16 cellular contexts compared by ENCODE assay signal in genomic region chr11:95584589-95584988, GRCh38.
DNase-seq lines count a peak whose midpoint lies in the region; ATAC-seq lines count a peak whose summit lies in the region.
"Had no signal": no experiment of that assay in that cellular context is flagged by ENCODE, and none has a peak within 500 bp of the region (broad histone marks: within the 10 kb centered on the region; RNA-seq: fewer than 3 reads in every experiment).

No MANE protein-coding gene starts in this region.

- H2BK120ac ChIP-seq in mesenchymal stem cell (ENCODE audit: low read depth, low read length), result no peak overlapping the region

- H2AK5ac ChIP-seq in mesenchymal stem cell (ENCODE audit: low read length, severe bottlenecking), result no peak overlapping the region

- no peak overlapping the region for H2BK12ac ChIP-seq in mesenchymal stem cell (ENCODE audit: low read length in 2 of 2)

- H3K36me3 Mint-ChIP-seq in naive thymus-derived CD8-positive, alpha-beta T cell, result peaks cover 0 to 1% (median 0%) of the 10 kb centered on the region in 3 donors

- no peak overlapping the region for H3K4me3 ChIP-seq in mesenchymal stem cell (ENCODE audit: insufficient read depth in 1 of 2, low read depth in 1 of 2, low read length in 2 of 2)
- H3K4me3 ChIP-seq: A549, gastrocnemius medialis had no signal

- H3K23ac ChIP-seq in mesenchymal stem cell (ENCODE audit: low read length in 2 of 2), result no peak overlapping the region

- H3K27me3 Mint-ChIP-seq in naive thymus-derived CD8-positive, alpha-beta T cell, result no peaks in the 10 kb centered on the region
- H3K27me3 Mint-ChIP-seq: activated CD4-positive, alpha-beta T cell treated with anti-CD3 and anti-CD28 coated beads, Interleukin-2, amount 10 ng/mL, durations not matched to agents 7 days and 5 days; activated naive CD8-positive, alpha-beta T cell treated with anti-CD3 and anti-CD28 coated beads, Interleukin-2, amount 10 ng/mL, durations not matched to agents 7 days and 5 days had no signal

- H3K9me3 Mint-ChIP-seq in naive thymus-derived CD8-positive, alpha-beta T cell, result peaks cover 0 to 6% (median 0%) of the 10 kb centered on the region in 9 donors

- H3K4ac ChIP-seq in mesenchymal stem cell (ENCODE audit: low read depth in 1 of 2, low read length in 2 of 2), result no peak overlapping the region

- 89% methylated on average over 1 of the region's 2 CpGs for WGBS in mesenchymal stem cell

- H3K14ac ChIP-seq in mesenchymal stem cell (ENCODE audit: low read length in 2 of 2), result no peak overlapping the region

- H3K9ac ChIP-seq in mesenchymal stem cell (ENCODE audit: low read length), result peak overlapping the region; percentile 5

- no peak for DNase-seq in activated CD4-positive, CD25-positive, alpha-beta regulatory T cell (lab: John Stamatoyannopoulos, UW)
- no peak for DNase-seq in mesenchymal stem cell
- no peak for DNase-seq in cerebellar cortex (ENCODE audit: low spot score)
- DNase-seq in naive thymus-derived CD8-positive, alpha-beta T cell, result no peak
- DNase-seq: activated CD4-positive, alpha-beta T cell treated with anti-CD3 and anti-CD28 coated beads, Interleukin-2, amount 10 ng/mL, durations not matched to agents 7 days and 5 days; activated naive CD8-positive, alpha-beta T cell treated with anti-CD3 and anti-CD28 coated beads, Interleukin-2, amount 10 ng/mL, durations not matched to agents 7 days and 5 days; dermis blood vessel endothelial cell; DMS79 treated with DMSO at 0.1 percent for 48 hours; gastrocnemius medialis; left cardiac atrium; NCI-H524 treated with DMSO at 0.1 percent for 48 hours had no signal

- no peak overlapping the region for H3K4me2 ChIP-seq in mesenchymal stem cell (ENCODE audit: low read length, poor library complexity, severe bottlenecking)
- H3K4me2 ChIP-seq: A549 had no signal

- H3K9me3 ChIP-seq in mesenchymal stem cell (ENCODE audit: control insufficient read depth, low read length), result no peaks in the 10 kb centered on the region
- H3K9me3 ChIP-seq: A549, gastrocnemius medialis had no signal

- no peak overlapping the region for H2BK5ac ChIP-seq in mesenchymal stem cell (ENCODE audit: low read depth, low read length, poor library complexity, severe bottlenecking)

- peaks cover 0 to 5% (median 3%) of the 10 kb centered on the region in 4 donors for H3K4me1 Mint-ChIP-seq in naive thymus-derived CD8-positive, alpha-beta T cell

- no peak overlapping the region for H4K91ac ChIP-seq in mesenchymal stem cell (ENCODE audit: low read length)

- H3K4me3 Mint-ChIP-seq in naive thymus-derived CD8-positive, alpha-beta T cell, result no peak overlapping the region
- H3K4me3 Mint-ChIP-seq: activated CD4-positive, alpha-beta T cell treated with anti-CD3 and anti-CD28 coated beads, Interleukin-2, amount 10 ng/mL, durations not matched to agents 7 days and 5 days; activated naive CD8-positive, alpha-beta T cell treated with anti-CD3 and anti-CD28 coated beads, Interleukin-2, amount 10 ng/mL, durations not matched to agents 7 days and 5 days had no signal

- peak; percentile 49 to 62 for ATAC-seq in activated CD4-positive, CD25-positive, alpha-beta regulatory T cell treated with anti-CD3 and anti-CD28 coated beads, Interleukin-2, amount 50 U/mL, for 24 hours
- peak; percentile 73 for ATAC-seq in GM21526 (IDR thresholded peaks at IDR 0.05; ENCODE audit: low FRiP score, unreplicated experiment)
- ATAC-seq in HG03565 (IDR thresholded peaks at IDR 0.05; ENCODE audit: unreplicated experiment), result peak; percentile 66
- no peak for ATAC-seq in naive thymus-derived CD8-positive, alpha-beta T cell
- no peak for ATAC-seq in GM19324 (IDR thresholded peaks at IDR 0.05; ENCODE audit: low FRiP score, unreplicated experiment)
- ATAC-seq: A549, gastrocnemius medialis had no signal

- H3K27ac Mint-ChIP-seq in naive thymus-derived CD8-positive, alpha-beta T cell, result no peak overlapping the region
- H3K27ac Mint-ChIP-seq: activated CD4-positive, alpha-beta T cell treated with anti-CD3 and anti-CD28 coated beads, Interleukin-2, amount 10 ng/mL, durations not matched to agents 7 days and 5 days; activated naive CD8-positive, alpha-beta T cell treated with anti-CD3 and anti-CD28 coated beads, Interleukin-2, amount 10 ng/mL, durations not matched to agents 7 days and 5 days had no signal

- no peak overlapping the region for H2AFZ ChIP-seq in mesenchymal stem cell (ENCODE audit: low read depth, low read length)

- no peaks in the 10 kb centered on the region for H3K36me3 ChIP-seq in mesenchymal stem cell (ENCODE audit: control insufficient read depth in 1 of 2, insufficient read depth in 2 of 2, low read depth in 1 of 2, low read length in 2 of 2)
- H3K36me3 ChIP-seq: gastrocnemius medialis had no signal

- H3K4me1 ChIP-seq in mesenchymal stem cell (ENCODE audit: control insufficient read depth, insufficient read depth, low read depth, low read length), result no peaks in the 10 kb centered on the region
- H3K4me1 ChIP-seq: A549, gastrocnemius medialis had no signal

- no peak overlapping the region for H3K27ac ChIP-seq in mesenchymal stem cell (ENCODE audit: low read length, poor library complexity, severe bottlenecking)
- H3K27ac ChIP-seq: A549, gastrocnemius medialis had no signal

- POLR2A ChIA-PET in naive thymus-derived CD8-positive, alpha-beta T cell (lab: Charles Lee), result no interaction called here

- no peak overlapping the region for H2BK15ac ChIP-seq in mesenchymal stem cell (ENCODE audit: low read depth, poor library complexity, severe bottlenecking)

- no peaks in the 10 kb centered on the region for H3K79me1 ChIP-seq in mesenchymal stem cell (replicated peaks; ENCODE audit: low read length, poor library complexity, severe bottlenecking)

- H3K18ac ChIP-seq in mesenchymal stem cell (ENCODE audit: low read depth in 1 of 2, low read length in 2 of 2), result no peak overlapping the region

- no peak overlapping the region for H4K8ac ChIP-seq in mesenchymal stem cell (ENCODE audit: low read length)

- no peaks in the 10 kb centered on the region for H3K27me3 ChIP-seq in mesenchymal stem cell (ENCODE audit: control insufficient read depth in 1 of 2, insufficient read depth in 1 of 2, low read length in 2 of 2)
- H3K27me3 ChIP-seq: gastrocnemius medialis had no signal

Comparison
In these comparisons a context has a peak if more than half of its experiments do, and no peak if none do; other contexts are left out.
1. ATAC-seq: peak in activated CD4-positive, CD25-positive, alpha-beta regulatory T cell treated with anti-CD3 and anti-CD28 coated beads, Interleukin-2, amount 50 U/mL, for 24 hours (2 of 2), GM21526 (single experiment) and HG03565 (single experiment); none in naive thymus-derived CD8-positive, alpha-beta T cell (0 of 2) and GM19324 (single experiment).